ENCODE assay signal across 2 cellular contexts in genomic region chr6:144063744-144064401, GRCh38.
TF ChIP-seq lines count a peak whose summit lies in the region.

No MANE protein-coding gene starts in this region.

TF ChIP-seq in GM23338, 12 proteins besides CTCF, POLR2A, EP300 and RAD21 (continued from another document):
- TF ChIP-seq EZH2 (IDR thresholded peaks at IDR 0.05; ENCODE audit: low read depth, unreplicated experiment), result peak; percentile 73
- no peak for TF ChIP-seq ZNF462 (CRISPR knock-in tag; IDR thresholded peaks at IDR 0.05)

TF ChIP-seq in SK-N-SH treated with all-trans-retinoic acid at 6 μM for 48 hours, 23 proteins besides CTCF, POLR2A, EP300 and RAD21 (continued from another document):
- TF ChIP-seq PATZ1 (CRISPR knock-in tag; IDR thresholded peaks at IDR 0.05; ENCODE audit: borderline replicate concordance) (no peak), PPARA (CRISPR knock-in tag; IDR thresholded peaks at IDR 0.05; ENCODE audit: borderline replicate concordance) (no peak), ARNTL (CRISPR knock-in tag; IDR thresholded peaks at IDR 0.05; ENCODE audit: borderline replicate concordance, low read depth) (no peak), ISL1 (CRISPR knock-in tag; IDR thresholded peaks at IDR 0.05) (no peak), BACH2 (CRISPR knock-in tag; IDR thresholded peaks at IDR 0.05; ENCODE audit: borderline replicate concordance) (no peak), ZNF565 (CRISPR knock-in tag; conservative IDR thresholded peaks at IDR 0.05; ENCODE audit: low read depth) (no peak), CSDC2 (CRISPR knock-in tag; IDR thresholded peaks at IDR 0.05) (no peak), OSR1 (CRISPR knock-in tag; IDR thresholded peaks at IDR 0.05) (no peak), POU6F1 (CRISPR knock-in tag; IDR thresholded peaks at IDR 0.05; ENCODE audit: borderline replicate concordance, low read depth) (no peak), RARB (CRISPR knock-in tag; IDR thresholded peaks at IDR 0.05) (no peak), ZFP3 (CRISPR knock-in tag; IDR thresholded peaks at IDR 0.05) (no peak), ZC3H10 (CRISPR knock-in tag; IDR thresholded peaks at IDR 0.05) (no peak)
